In the genomic region with DNA sequence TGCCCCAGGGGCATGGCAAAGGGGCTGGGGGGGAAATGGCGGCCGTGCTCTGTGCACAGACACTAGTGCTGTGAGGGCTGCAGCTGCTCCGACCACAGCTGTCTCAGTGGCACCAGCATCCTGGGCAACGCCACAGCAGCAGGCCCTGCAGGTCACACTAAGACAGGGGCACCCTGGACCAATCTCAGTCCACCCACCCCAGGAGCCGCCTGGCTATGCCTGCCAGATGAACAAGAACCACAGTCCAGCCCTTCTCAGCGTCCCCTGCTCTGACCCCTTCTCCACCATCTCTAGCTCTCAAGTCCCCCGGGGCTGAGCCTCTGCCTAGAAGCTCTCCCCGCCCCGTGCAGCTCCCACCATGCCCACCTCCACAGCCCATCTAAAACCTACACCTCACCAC, we compare ENCODE assay signal across 1 cellular context.
TF ChIP-seq lines count a peak whose summit lies in the region.

No MANE protein-coding gene starts in this region.

TF ChIP-seq in HepG2, 621 proteins besides CTCF, POLR2A, EP300 and RAD21:
- TF ChIP-seq AGO2 (optimal IDR thresholded peaks at IDR 0.05; ENCODE audit: low read depth, low read length) (peak; percentile 22), SOX5 (CRISPR knock-in tag; IDR thresholded peaks at IDR 0.05; ENCODE audit: borderline replicate concordance) (no peak)
